Comparison of ENCODE assay signal across 18 cellular contexts in genomic region chr9:125525846-125526619, GRCh38.
A peak's percentile ranks its signal among the peaks of the same experiment; 100 is the strongest.
DNase-seq lines count a peak whose midpoint lies in the region; ATAC-seq, FAIRE-seq and TF ChIP-seq lines count a peak whose summit lies in the region.
"Had no signal": no experiment of that assay in that cellular context is flagged by ENCODE, and none has a peak within 500 bp of the region (broad histone marks: within the 10 kb centered on the region; RNA-seq: fewer than 3 reads in every experiment).

No MANE protein-coding gene starts in this region.

- no peak overlapping the region for H3K27ac Mint-ChIP-seq in stimulated activated effector memory CD8-positive, alpha-beta T cell treated with anti-CD3 and anti-CD28 coated beads, Interleukin-12 subunit alpha, Interleukin-12 subunit beta, amount 100 ng/mL, for 72 hours

- peak; percentile 53 for FAIRE-seq in endothelial cell of umbilical vein (lab: Jason Lieb, UNC)
- FAIRE-seq: GM12892, urothelium cell line had no signal

- no peak overlapping the region for H3K4ac ChIP-seq in mesendoderm (ENCODE audit: low read depth, low read length)

- no peaks in the 10 kb centered on the region for H3K9me1 ChIP-seq in endothelial cell of umbilical vein (replicated peaks; ENCODE audit: control insufficient read depth, extremely low read depth, insufficient read depth, low read length)

- DNase-seq in AG08395 (ENCODE audit: low spot score) (peak; percentile 37), NCI-H2029 treated with DMSO at 0.1 percent for 48 hours (lab: John Stamatoyannopoulos, UW) (peak; percentile 93), endothelial cell of umbilical vein (ENCODE audit: low read depth, low spot score) (peak; percentile 83), mesendoderm (peak; percentile 47), T1000 (lab: John Stamatoyannopoulos, UW) (no peak)
- DNase-seq in stimulated activated effector memory CD8-positive, alpha-beta T cell treated with anti-CD3 and anti-CD28 coated beads, Interleukin-12 subunit alpha, Interleukin-12 subunit beta, amount 100 ng/mL, for 72 hours (ENCODE audit: low spot score in 2 of 2) = no peak
- DNase-seq: activated CD4-positive, CD25-positive, alpha-beta regulatory T cell; activated T-cell treated with anti-CD3 and anti-CD28 coated beads for 4 hours; DMS79 treated with DMSO at 0.1 percent for 48 hours; lower lobe of right lung; NCI-H187; stimulated activated CD4-positive, alpha-beta T cell treated with anti-CD3 and anti-CD28 coated beads, Interleukin-15, amount 100 ng/mL, for 24 hours had no signal

- H3K27me3 ChIP-seq in endothelial cell of umbilical vein (ENCODE audit: control insufficient read depth in 2 of 2, insufficient read depth in 2 of 2, low read length in 2 of 2) (no peaks in the 10 kb centered on the region), mesendoderm (ENCODE audit: insufficient read depth, low read length, poor library complexity) (no peaks in the 10 kb centered on the region)
- H3K27me3 ChIP-seq: adrenal gland, neutrophil had no signal

- WGBS in mesendoderm (ENCODE audit: extremely low coverage, insufficient coverage, low lambda C conversion rate) = no CpG with 5 or more reads among the region's 6 CpGs

- H3K56ac ChIP-seq in mesendoderm (ENCODE audit: low read length) = no peak overlapping the region

- no peak overlapping the region for H2BK120ac ChIP-seq in mesendoderm (ENCODE audit: low read depth, low read length)

- H3K18ac ChIP-seq in mesendoderm (ENCODE audit: low read length) = no peak overlapping the region

- H3K27ac ChIP-seq in endothelial cell of umbilical vein (ENCODE audit: insufficient read depth, low read depth, low read length) (peak overlapping the region; percentile 22), mesendoderm (ENCODE audit: low read depth, low read length) (no peak overlapping the region)
- H3K27ac ChIP-seq: adrenal gland, lower lobe of right lung, neutrophil had no signal

- H3K36me3 ChIP-seq in endothelial cell of umbilical vein (ENCODE audit: control insufficient read depth in 2 of 2, extremely low read depth in 1 of 2, insufficient read depth in 2 of 2, low read length in 2 of 2) (no peaks in the 10 kb centered on the region), mesendoderm (ENCODE audit: control insufficient read depth, insufficient read depth, low read length) (no peaks in the 10 kb centered on the region)
- H3K36me3 ChIP-seq: adrenal gland, lower lobe of right lung, neutrophil had no signal

- H3K79me2 ChIP-seq in endothelial cell of umbilical vein (ENCODE audit: control insufficient read depth, insufficient read depth, low read length) (peaks cover 2% of the 10 kb centered on the region), mesendoderm (ENCODE audit: control insufficient read depth, insufficient read depth, low read length) (no peaks in the 10 kb centered on the region)

- ATAC-seq in GM18861 (IDR thresholded peaks at IDR 0.05; ENCODE audit: unreplicated experiment) (no peak), GM19351 (IDR thresholded peaks at IDR 0.05; ENCODE audit: unreplicated experiment) (no peak)
- ATAC-seq in stimulated activated effector memory CD8-positive, alpha-beta T cell treated with anti-CD3 and anti-CD28 coated beads, Interleukin-12 subunit alpha, Interleukin-12 subunit beta, amount 100 ng/mL, for 72 hours = no peak
- ATAC-seq: lower lobe of right lung had no signal

- peaks cover 48% of the 10 kb centered on the region for H3K4me1 ChIP-seq in endothelial cell of umbilical vein (ENCODE audit: control insufficient read depth, extremely low read depth, insufficient read depth, low read length)
- H3K4me1 ChIP-seq in mesendoderm (ENCODE audit: control insufficient read depth, low read depth, low read length) = peaks cover 23% of the 10 kb centered on the region

- H2BK15ac ChIP-seq in mesendoderm (replicated peaks; ENCODE audit: low read depth) = no peak overlapping the region

- H3K9me3 Mint-ChIP-seq in stimulated activated effector memory CD8-positive, alpha-beta T cell treated with anti-CD3 and anti-CD28 coated beads, Interleukin-12 subunit alpha, Interleukin-12 subunit beta, amount 100 ng/mL, for 72 hours = no peaks in the 10 kb centered on the region

- POLR2A ChIA-PET in endothelial cell of umbilical vein (lab: Charles Lee) = no interaction called here

- H3K79me1 ChIP-seq in mesendoderm (ENCODE audit: low read length) = no peaks in the 10 kb centered on the region

- H4K5ac ChIP-seq in mesendoderm (ENCODE audit: low read length) = no peak overlapping the region

- H3K4me2 ChIP-seq in endothelial cell of umbilical vein (ENCODE audit: insufficient read depth, low read length) (no peak overlapping the region), mesendoderm (ENCODE audit: low read length) (no peak overlapping the region)

- H3K9me3 ChIP-seq in endothelial cell of umbilical vein (replicated peaks; ENCODE audit: control insufficient read depth, insufficient read depth, low read length) = no peaks in the 10 kb centered on the region
- H3K9me3 ChIP-seq: adrenal gland, lower lobe of right lung, neutrophil had no signal

- H2BK5ac ChIP-seq in mesendoderm (ENCODE audit: low read length) = no peak overlapping the region

- H3K4me3 Mint-ChIP-seq in stimulated activated effector memory CD8-positive, alpha-beta T cell treated with anti-CD3 and anti-CD28 coated beads, Interleukin-12 subunit alpha, Interleukin-12 subunit beta, amount 100 ng/mL, for 72 hours = no peak overlapping the region

- TF ChIP-seq CTCF in endothelial cell of umbilical vein (IDR thresholded peaks at IDR 0.05; ENCODE audit: extremely low read depth in 1 of 2, insufficient read depth in 1 of 2, low read depth in 1 of 2, low read length in 2 of 2) = no peak

- no peak overlapping the region for H2AK5ac ChIP-seq in mesendoderm (ENCODE audit: low read length)

- no peak overlapping the region for H3K4me3 ChIP-seq in endothelial cell of umbilical vein (replicated peaks in 1 of 3; ENCODE audit: insufficient read depth in 1 of 3, low read depth in 1 of 3, low read length in 3 of 3)
- H3K4me3 ChIP-seq in mesendoderm (ENCODE audit: low read length) = no peak overlapping the region
- H3K4me3 ChIP-seq: adrenal gland, lower lobe of right lung had no signal

- CTCF ChIA-PET in endothelial cell of umbilical vein (lab: Charles Lee) = interaction anchor here (1.2 kb wide), 1 partner anchor 25 kb away, joined by 4 read pairs; no protein-coding TSS in a partner anchor

- H3K4me1 Mint-ChIP-seq in stimulated activated effector memory CD8-positive, alpha-beta T cell treated with anti-CD3 and anti-CD28 coated beads, Interleukin-12 subunit alpha, Interleukin-12 subunit beta, amount 100 ng/mL, for 72 hours = peaks cover 55% of the 10 kb centered on the region

- H3K23ac ChIP-seq in mesendoderm (ENCODE audit: low read length) = no peak overlapping the region

- intact Hi-C loops in endothelial cell of umbilical vein (cut with micrococcal nuclease) = no loop called here

- TF ChIP-seq POLR2A in endothelial cell of umbilical vein (IDR thresholded peaks at IDR 0.05; ENCODE audit: low read depth, low read length) = no peak

- peaks cover 14% of the 10 kb centered on the region for H3K36me3 Mint-ChIP-seq in stimulated activated effector memory CD8-positive, alpha-beta T cell treated with anti-CD3 and anti-CD28 coated beads, Interleukin-12 subunit alpha, Interleukin-12 subunit beta, amount 100 ng/mL, for 72 hours

- no peak overlapping the region for H3K9ac ChIP-seq in endothelial cell of umbilical vein (replicated peaks; ENCODE audit: extremely low read depth, insufficient read depth, low read length)
- H3K9ac ChIP-seq in mesendoderm (ENCODE audit: low read length) = no peak overlapping the region

- no peaks in the 10 kb centered on the region for H4K20me1 ChIP-seq in endothelial cell of umbilical vein (replicated peaks; ENCODE audit: control insufficient read depth, extremely low read depth, insufficient read depth, low read length)

- BruUV-seq in endothelial cell of umbilical vein (replicated peaks; lab: Mats Ljungman, UMichigan) = no TSS peak

- H4K8ac ChIP-seq in mesendoderm (ENCODE audit: low read depth, low read length) = no peak overlapping the region

- dilution Hi-C loops in endothelial cell of umbilical vein (cut with MboI; ENCODE audit: extremely low pct_ligation_motif_present, low sequenced_read_pairs) = no loop called here

- H2AFZ ChIP-seq in endothelial cell of umbilical vein (ENCODE audit: low read depth, low read length) = no peak overlapping the region

TF ChIP-seq in endothelial cell of umbilical vein, 7 proteins besides CTCF, POLR2A, EP300 and RAD21:
- TF ChIP-seq FOS (IDR thresholded peaks at IDR 0.05; ENCODE audit: borderline replicate concordance, insufficient read depth, low read length) = peak; percentile 10
- TF ChIP-seq JUN (IDR thresholded peaks at IDR 0.05; ENCODE audit: borderline replicate concordance, insufficient read depth, insufficient read length, low read depth) = peak; percentile 19
- no peak for TF ChIP-seq MAX (IDR thresholded peaks at IDR 0.05; ENCODE audit: insufficient read depth, insufficient read length)
- TF ChIP-seq MYC (IDR thresholded peaks at IDR 0.05; ENCODE audit: low read depth, low read length) = no peak

Comparison
In these comparisons a context has a peak if more than half of its experiments do, and no peak if none do; other contexts are left out.
1. DNase-seq: peak in AG08395 (single experiment), NCI-H2029 treated with DMSO at 0.1 percent for 48 hours (single experiment), endothelial cell of umbilical vein (single experiment) and mesendoderm (single experiment); none in T1000 (single experiment) and stimulated activated effector memory CD8-positive, alpha-beta T cell treated with anti-CD3 and anti-CD28 coated beads, Interleukin-12 subunit alpha, Interleukin-12 subunit beta, amount 100 ng/mL, for 72 hours (0 of 2).